In genomic region chr7:38186593-38187314, GRCh38 we compare ENCODE assay signal across 13 cellular contexts. TPM values are rescaled to one million over a fixed set of nuclear protein-coding genes. Genes with fewer than 3 reads are reported as not detected.
A peak's percentile ranks its signal among the peaks of the same experiment; 100 is the strongest.
DNase-seq lines count a peak whose midpoint lies in the region; ATAC-seq and TF ChIP-seq lines count a peak whose summit lies in the region.
"Had no signal": no experiment of that assay in that cellular context is flagged by ENCODE, and none has a peak within 500 bp of the region (broad histone marks: within the 10 kb centered on the region; RNA-seq: fewer than 3 reads in every experiment).

No MANE protein-coding gene starts in this region.

- H4K8ac ChIP-seq in mesenchymal stem cell (ENCODE audit: low read length): no peak overlapping the region

- H3K18ac ChIP-seq in mesenchymal stem cell (ENCODE audit: low read depth in 1 of 2, low read length in 2 of 2): no peak overlapping the region

- TF ChIP-seq CTCF in AG10803 (conservative IDR thresholded peaks at IDR 0.05; ENCODE audit: low read length) (no peak), brain microvascular endothelial cell (IDR thresholded peaks at IDR 0.05; ENCODE audit: low read depth, low read length, missing control alignments) (no peak)

- ATAC-seq in HG03432 (IDR thresholded peaks at IDR 0.05; ENCODE audit: unreplicated experiment) (no peak), GM19467 (IDR thresholded peaks at IDR 0.05; ENCODE audit: unreplicated experiment) (no peak)
- ATAC-seq: body of pancreas, left lobe of liver had no signal

- WGBS in mesenchymal stem cell: 57% methylated on average over 4 of the region's 4 CpGs

- DNase-seq in AG10803 (ENCODE audit: low read depth) (peak; percentile 58), LHCN-M2 (ENCODE audit: low read depth) (peak; percentile 89), brain microvascular endothelial cell (peak; percentile 76), mesenchymal stem cell (peak; percentile 69), SHP77 treated with DMSO at 0.1 percent for 48 hours (lab: John Stamatoyannopoulos, UW) (no peak), mucosa of gallbladder (ENCODE audit: low spot score) (no peak)
- DNase-seq: body of pancreas, esophagus squamous epithelium, NCI-H2029, nucleus accumbens had no signal

- no peak overlapping the region for H2BK12ac ChIP-seq in mesenchymal stem cell (ENCODE audit: low read length in 2 of 2)

- no peak overlapping the region for H3K27ac ChIP-seq in brain microvascular endothelial cell
- H3K27ac ChIP-seq in mesenchymal stem cell (ENCODE audit: low read length, poor library complexity, severe bottlenecking): peak overlapping the region; percentile 89
- H3K27ac ChIP-seq: body of pancreas, esophagus squamous epithelium had no signal

- H3K4me3 ChIP-seq in AG10803 (ENCODE audit: low read length): no peak overlapping the region
- H3K4me3 ChIP-seq in brain microvascular endothelial cell (ENCODE audit: low read depth, low read length): no peak overlapping the region
- H3K4me3 ChIP-seq in mesenchymal stem cell (ENCODE audit: insufficient read depth in 1 of 2, low read depth in 1 of 2, low read length in 2 of 2): no peak overlapping the region
- H3K4me3 ChIP-seq: body of pancreas, esophagus squamous epithelium had no signal

- no peak overlapping the region for H2BK120ac ChIP-seq in mesenchymal stem cell (ENCODE audit: low read depth, low read length)

- H3K9ac ChIP-seq in mesenchymal stem cell (ENCODE audit: low read length): no peak overlapping the region

- no peak overlapping the region for H4K91ac ChIP-seq in mesenchymal stem cell (ENCODE audit: low read length)

- H3K4me2 ChIP-seq in mesenchymal stem cell (ENCODE audit: low read length, poor library complexity, severe bottlenecking): peak overlapping the region; percentile 56

- H3K79me1 ChIP-seq in mesenchymal stem cell (replicated peaks; ENCODE audit: low read length, poor library complexity, severe bottlenecking): peaks cover 3% of the 10 kb centered on the region

- H2AFZ ChIP-seq in mesenchymal stem cell (ENCODE audit: low read depth, low read length): no peak overlapping the region

- H3K23ac ChIP-seq in mesenchymal stem cell (ENCODE audit: low read length in 2 of 2): no peak overlapping the region

- peaks cover 5% of the 10 kb centered on the region for H3K9me3 ChIP-seq in mesenchymal stem cell (ENCODE audit: control insufficient read depth, low read length)
- H3K9me3 ChIP-seq: body of pancreas had no signal

- no peak overlapping the region for H3K4ac ChIP-seq in mesenchymal stem cell (ENCODE audit: low read depth in 1 of 2, low read length in 2 of 2)

- H3K36me3 ChIP-seq in brain microvascular endothelial cell (replicated peaks) (no peaks in the 10 kb centered on the region), mesenchymal stem cell (ENCODE audit: control insufficient read depth in 1 of 2, insufficient read depth in 2 of 2, low read depth in 1 of 2, low read length in 2 of 2) (peaks cover 0 to 6% of the 10 kb centered on the region in 2 experiments)
- H3K36me3 ChIP-seq: esophagus squamous epithelium had no signal

- no peak overlapping the region for H2BK15ac ChIP-seq in mesenchymal stem cell (ENCODE audit: low read depth, poor library complexity, severe bottlenecking)

- no peak overlapping the region for H2BK5ac ChIP-seq in mesenchymal stem cell (ENCODE audit: low read depth, low read length, poor library complexity, severe bottlenecking)

- in situ Hi-C loops in brain microvascular endothelial cell (cut with HindIII; ENCODE audit: low pct_ligation_motif_present, low sequenced_read_pairs): no loop called here

- H3K4me1 ChIP-seq in mesenchymal stem cell (ENCODE audit: control insufficient read depth, insufficient read depth, low read depth, low read length): peaks cover 4% of the 10 kb centered on the region

- H3K27me3 ChIP-seq in brain microvascular endothelial cell (replicated peaks): no peaks in the 10 kb centered on the region
- no peaks in the 10 kb centered on the region for H3K27me3 ChIP-seq in mesenchymal stem cell (ENCODE audit: control insufficient read depth in 1 of 2, insufficient read depth in 1 of 2, low read length in 2 of 2)
- H3K27me3 ChIP-seq: body of pancreas, esophagus squamous epithelium had no signal

- H3K14ac ChIP-seq in mesenchymal stem cell (ENCODE audit: low read length in 2 of 2): no peak overlapping the region

- peak overlapping the region; percentile 8 for H2AK5ac ChIP-seq in mesenchymal stem cell (ENCODE audit: low read length, severe bottlenecking)

RNA-seq across cellular contexts. Expression of gene STARD3NL, which starts 8.7 kb away (rescaled TPM):
- total RNA-seq in LHCN-M2 (2014; rRNA removed) (114 and 127 TPM in 2 replicates), mucosa of gallbladder (27.3 TPM)
- 54.1 TPM for polyA plus RNA-seq in LHCN-M2 (2012)
- polyA plus RNA-seq in mesenchymal stem cell (2013, experiment 1 of 2): 55.4 TPM
- 57.5 TPM for polyA plus RNA-seq in mesenchymal stem cell (2013, experiment 2 of 2)

Comparison
In these comparisons a context has a peak if more than half of its experiments do, and no peak if none do; other contexts are left out.
1. DNase-seq: peak in AG10803 (single experiment), LHCN-M2 (single experiment), brain microvascular endothelial cell (single experiment) and mesenchymal stem cell (single experiment); none in SHP77 treated with DMSO at 0.1 percent for 48 hours (single experiment) and mucosa of gallbladder (single experiment).